In the genomic region with DNA sequence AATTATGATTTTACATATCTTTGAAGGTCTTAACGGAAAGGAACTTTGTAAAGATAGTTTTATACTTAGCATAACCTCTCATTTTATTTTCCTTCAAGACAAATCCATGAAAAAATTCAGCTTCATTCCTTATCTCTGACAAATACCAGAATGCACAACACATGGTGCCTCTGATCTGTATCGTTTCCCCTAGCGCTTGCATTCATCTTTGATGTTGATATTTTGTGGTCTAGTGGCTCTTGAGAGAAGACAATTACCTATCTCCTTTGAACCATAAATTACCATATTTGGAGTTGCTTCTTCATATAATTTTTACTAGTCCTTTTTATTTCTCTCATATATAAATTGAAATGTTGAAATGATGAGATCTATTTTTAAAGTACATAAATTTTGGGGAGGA, we compare ENCODE assay signal across 17 cellular contexts.
DNase-seq lines count a peak whose midpoint lies in the region; ATAC-seq lines count a peak whose summit lies in the region.
"Had no signal": no experiment of that assay in that cellular context is flagged by ENCODE, and none has a peak within 500 bp of the region (broad histone marks: within the 10 kb centered on the region; RNA-seq: fewer than 3 reads in every experiment).

No MANE protein-coding gene starts in this region.

- no peak overlapping the region for H2BK12ac ChIP-seq in mesenchymal stem cell (ENCODE audit: low read length in 2 of 2)

- ATAC-seq in T-helper 17 cell = peak; percentile 79
- ATAC-seq in GM18502 (IDR thresholded peaks at IDR 0.05; ENCODE audit: poor library complexity, unreplicated experiment) = no peak
- ATAC-seq: K562 had no signal

- no peak overlapping the region for H2AFZ ChIP-seq in mesenchymal stem cell (ENCODE audit: low read depth, low read length)

- no peak overlapping the region for H3K27ac Mint-ChIP-seq in T-helper 17 cell
- H3K27ac Mint-ChIP-seq: B cell; CD4-positive, alpha-beta memory T cell had no signal

- peaks cover 47% of the 10 kb centered on the region for H3K27me3 Mint-ChIP-seq in T-helper 17 cell
- H3K27me3 Mint-ChIP-seq: B cell had no signal

- H3K4me1 Mint-ChIP-seq in T-helper 17 cell = peaks cover 2% of the 10 kb centered on the region

- peak; percentile 72 for DNase-seq in DMS53 treated with DMSO at 0.1 percent for 48 hours (lab: John Stamatoyannopoulos, UW; ENCODE audit: unreplicated experiment)
- DNase-seq in LoVo (ENCODE audit: low spot score) = peak; percentile 9
- DNase-seq in T-helper 17 cell = no peak
- peak; percentile 32 for DNase-seq in mesenchymal stem cell
- DNase-seq in NCI-H1048 (lab: John Stamatoyannopoulos, UW) = no peak
- DNase-seq in KBM-7 = no peak
- DNase-seq: GOT3, NCI-H2081, NCI-H446, NCI-H774, Peyer's patch, SHP77 treated with DMSO at 0.1 percent for 48 hours had no signal

- in situ Hi-C loops in KBM-7 (cut with MboI; ENCODE audit: low pct_unique_long_range_greater_than_20kb, low sequenced_read_pairs) = no loop called here

- no peak overlapping the region for H2BK15ac ChIP-seq in mesenchymal stem cell (ENCODE audit: low read depth, poor library complexity, severe bottlenecking)

- no peaks in the 10 kb centered on the region for H3K36me3 ChIP-seq in mesenchymal stem cell (ENCODE audit: control insufficient read depth in 1 of 2, insufficient read depth in 2 of 2, low read depth in 1 of 2, low read length in 2 of 2)
- H3K36me3 ChIP-seq: Peyer's patch had no signal

- H3K4me3 Mint-ChIP-seq in T-helper 17 cell = no peak overlapping the region
- H3K4me3 Mint-ChIP-seq: B cell; CD4-positive, alpha-beta memory T cell had no signal

- no peak overlapping the region for H3K18ac ChIP-seq in mesenchymal stem cell (ENCODE audit: low read depth in 1 of 2, low read length in 2 of 2)

- H4K91ac ChIP-seq in mesenchymal stem cell (ENCODE audit: low read length) = no peak overlapping the region

- no peaks in the 10 kb centered on the region for H3K79me1 ChIP-seq in mesenchymal stem cell (replicated peaks; ENCODE audit: low read length, poor library complexity, severe bottlenecking)

- no peak overlapping the region for H2AK5ac ChIP-seq in mesenchymal stem cell (ENCODE audit: low read length, severe bottlenecking)

- no peaks in the 10 kb centered on the region for H3K36me3 Mint-ChIP-seq in T-helper 17 cell (ENCODE audit: low read depth)
- H3K36me3 Mint-ChIP-seq: CD4-positive, alpha-beta memory T cell had no signal

- no peak overlapping the region for H3K9ac ChIP-seq in mesenchymal stem cell (ENCODE audit: low read length)

- no peak overlapping the region for H4K8ac ChIP-seq in mesenchymal stem cell (ENCODE audit: low read length)

- H3K4me3 ChIP-seq in mesenchymal stem cell (ENCODE audit: insufficient read depth in 1 of 2, low read depth in 1 of 2, low read length in 2 of 2) = no peak overlapping the region
- H3K4me3 ChIP-seq: K562, Peyer's patch had no signal

- no peak overlapping the region for H3K4me2 ChIP-seq in mesenchymal stem cell (ENCODE audit: low read length, poor library complexity, severe bottlenecking)

- no peak overlapping the region for H3K14ac ChIP-seq in mesenchymal stem cell (ENCODE audit: low read length in 2 of 2)

- H3K4ac ChIP-seq in mesenchymal stem cell (ENCODE audit: low read depth in 1 of 2, low read length in 2 of 2) = no peak overlapping the region

- whole genome bisulfite sequencing in mesenchymal stem cell = no CpG with 5 or more reads among the region's 3 CpGs

- H3K4me1 ChIP-seq in mesenchymal stem cell (ENCODE audit: control insufficient read depth, insufficient read depth, low read depth, low read length) = no peaks in the 10 kb centered on the region
- H3K4me1 ChIP-seq: Peyer's patch had no signal

- H3K23ac ChIP-seq in mesenchymal stem cell (ENCODE audit: low read length in 2 of 2) = no peak overlapping the region

- no peak overlapping the region for H2BK5ac ChIP-seq in mesenchymal stem cell (ENCODE audit: low read depth, low read length, poor library complexity, severe bottlenecking)

- no peak overlapping the region for H3K27ac ChIP-seq in mesenchymal stem cell (ENCODE audit: low read length, poor library complexity, severe bottlenecking)
- H3K27ac ChIP-seq: HL-60, Peyer's patch had no signal

- H3K9me3 ChIP-seq in T-helper 17 cell (ENCODE audit: control insufficient read depth, low read length, poor library complexity, severe bottlenecking) = no peaks in the 10 kb centered on the region
- no peaks in the 10 kb centered on the region for H3K9me3 ChIP-seq in mesenchymal stem cell (ENCODE audit: control insufficient read depth, low read length)
- H3K9me3 ChIP-seq: Peyer's patch had no signal

- H2BK120ac ChIP-seq in mesenchymal stem cell (ENCODE audit: low read depth, low read length) = no peak overlapping the region

- no peaks in the 10 kb centered on the region for H3K27me3 ChIP-seq in mesenchymal stem cell (ENCODE audit: control insufficient read depth in 1 of 2, insufficient read depth in 1 of 2, low read length in 2 of 2)
- H3K27me3 ChIP-seq: Peyer's patch had no signal

Comparison
In these comparisons a context has a peak if more than half of its experiments do, and no peak if none do; other contexts are left out.
1. DNase-seq: peak in DMS53 treated with DMSO at 0.1 percent for 48 hours (single experiment), LoVo (single experiment) and mesenchymal stem cell (single experiment); none in T-helper 17 cell (0 of 3), NCI-H1048 (single experiment) and KBM-7 (single experiment).